1 cellular context compared by ENCODE assay signal in genomic region chr15:40045572-40046217, GRCh38.
TF ChIP-seq lines count a peak whose summit lies in the region.

No MANE protein-coding gene starts in this region.

TF ChIP-seq in GM12878, 131 proteins besides CTCF, POLR2A, EP300 and RAD21 (continued from another document):
- TF ChIP-seq, protein P1, sequence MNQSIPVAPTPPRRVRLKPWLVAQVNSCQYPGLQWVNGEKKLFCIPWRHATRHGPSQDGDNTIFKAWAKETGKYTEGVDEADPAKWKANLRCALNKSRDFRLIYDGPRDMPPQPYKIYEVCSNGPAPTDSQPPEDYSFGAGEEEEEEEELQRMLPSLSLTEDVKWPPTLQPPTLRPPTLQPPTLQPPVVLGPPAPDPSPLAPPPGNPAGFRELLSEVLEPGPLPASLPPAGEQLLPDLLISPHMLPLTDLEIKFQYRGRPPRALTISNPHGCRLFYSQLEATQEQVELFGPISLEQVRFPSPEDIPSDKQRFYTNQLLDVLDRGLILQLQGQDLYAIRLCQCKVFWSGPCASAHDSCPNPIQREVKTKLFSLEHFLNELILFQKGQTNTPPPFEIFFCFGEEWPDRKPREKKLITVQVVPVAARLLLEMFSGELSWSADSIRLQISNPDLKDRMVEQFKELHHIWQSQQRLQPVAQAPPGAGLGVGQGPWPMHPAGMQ (IDR thresholded peaks at IDR 0.05; ENCODE audit: borderline replicate concordance) = no peak
- TF ChIP-seq YBX1 (IDR thresholded peaks at IDR 0.05) (no peak), SMAD1 (IDR thresholded peaks at IDR 0.05; ENCODE audit: low read depth, partially characterized antibody) (no peak), CREB1 (IDR thresholded peaks at IDR 0.05; ENCODE audit: low read depth) (no peak), DPF2 (IDR thresholded peaks at IDR 0.05) (no peak), TCF12 (IDR thresholded peaks at IDR 0.05; ENCODE audit: low read depth, low read length) (no peak), PAX8 (IDR thresholded peaks at IDR 0.05) (no peak), SMAD5 (IDR thresholded peaks at IDR 0.05; ENCODE audit: low read depth) (no peak), SREBF1 (IDR thresholded peaks at IDR 0.05; ENCODE audit: low read length) (no peak), KDM1A (IDR thresholded peaks at IDR 0.05; ENCODE audit: borderline replicate concordance) (no peak), CBX5 (IDR thresholded peaks at IDR 0.05; ENCODE audit: low read depth) (no peak)
TF ChIP-seq in GM12878: peak in this region for 0.
